ENCODE assay signal across 1 cellular context in genomic region chr14:69848156-69848555, GRCh38.
TF ChIP-seq lines count a peak whose summit lies in the region.

No MANE protein-coding gene starts in this region.

TF ChIP-seq in HepG2, 621 proteins besides CTCF, POLR2A, EP300 and RAD21 (continues in another document):
- TF ChIP-seq CEBPG (CRISPR knock-in tag; IDR thresholded peaks at IDR 0.05) (0 out of 2 replicates have a peak, but pooled peaks have one; percentile 6), SAP130 (CRISPR knock-in tag; IDR thresholded peaks at IDR 0.05; ENCODE audit: low read depth) (peak; percentile 30; the same call in 1 of the 2 replicates), ZNF644 (CRISPR knock-in tag; IDR thresholded peaks at IDR 0.05; ENCODE audit: low read depth) (peak; percentile 63), NCOR1 (IDR thresholded peaks at IDR 0.05; ENCODE audit: borderline replicate concordance, low read length) (no peak), ZNF616 (CRISPR knock-in tag; IDR thresholded peaks at IDR 0.05; ENCODE audit: low read depth) (no peak), TCF7 (IDR thresholded peaks at IDR 0.05; ENCODE audit: low read depth) (peak; percentile 51; the same call in 1 of the 2 replicates), HNF4G (IDR thresholded peaks at IDR 0.05; ENCODE audit: borderline replicate concordance, low read depth, low read length) (peak; percentile 31; the same call in 1 of the 2 replicates), HNF4G (CRISPR knock-in tag; IDR thresholded peaks at IDR 0.05; ENCODE audit: borderline replicate concordance, low read depth) (no peak), ZNF546 (CRISPR knock-in tag; conservative IDR thresholded peaks at IDR 0.05) (no peak), ZNF207 (IDR thresholded peaks at IDR 0.05; ENCODE audit: borderline replicate concordance) (no peak), FOXP1 (IDR thresholded peaks at IDR 0.05) (no peak), FOXP1 (CRISPR knock-in tag; IDR thresholded peaks at IDR 0.05) (0 out of 2 replicates have a peak, but pooled peaks have one; percentile 11), HDAC1 (CRISPR knock-in tag; IDR thresholded peaks at IDR 0.05) (0 out of 2 replicates have a peak, but pooled peaks have one; percentile 20), NR2F1 (CRISPR knock-in tag; IDR thresholded peaks at IDR 0.05) (0 out of 4 replicates have a peak, but pooled peaks of 1 of the 2 experiments have one; percentile 22), YEATS4 (CRISPR knock-in tag; IDR thresholded peaks at IDR 0.05; ENCODE audit: borderline replicate concordance) (peak; percentile 13; the same call in 1 of the 2 replicates), RXRB (CRISPR knock-in tag; IDR thresholded peaks at IDR 0.05; ENCODE audit: borderline replicate concordance) (peak; percentile 76; the same call in 1 of the 2 replicates), RARA (CRISPR knock-in tag; IDR thresholded peaks at IDR 0.05) (peak; percentile 62), ZNF605 (CRISPR knock-in tag; IDR thresholded peaks at IDR 0.05) (0 out of 2 replicates have a peak, but pooled peaks have one; percentile 16), RBM22 (optimal IDR thresholded peaks at IDR 0.05; ENCODE audit: low read length) (no peak), HDAC2 (CRISPR knock-in tag; IDR thresholded peaks at IDR 0.05) (0 out of 2 replicates have a peak, but pooled peaks have one; percentile 32), ZNF251 (CRISPR knock-in tag; IDR thresholded peaks at IDR 0.05) (no peak), HCFC1 (IDR thresholded peaks at IDR 0.05; ENCODE audit: low read depth, low read length) (no peak), KLF12 (CRISPR knock-in tag; IDR thresholded peaks at IDR 0.05; ENCODE audit: borderline replicate concordance) (no peak), SPEN (CRISPR knock-in tag; IDR thresholded peaks at IDR 0.05; ENCODE audit: low read depth) (peak; percentile 43; the same call in 1 of the 2 replicates), HOXA3 (CRISPR knock-in tag; IDR thresholded peaks at IDR 0.05) (peak; percentile 82), ZMYM4 (CRISPR knock-in tag; IDR thresholded peaks at IDR 0.05) (peak; percentile 13; the same call in 1 of the 2 replicates), GFI1 (CRISPR knock-in tag; IDR thresholded peaks at IDR 0.05; ENCODE audit: borderline replicate concordance) (peak; percentile 96), THRA (CRISPR knock-in tag; IDR thresholded peaks at IDR 0.05; ENCODE audit: borderline replicate concordance) (peak; percentile 59; the same call in 1 of the 2 replicates), SOX5 (CRISPR knock-in tag; IDR thresholded peaks at IDR 0.05; ENCODE audit: borderline replicate concordance) (peak; percentile 56; the same call in 1 of the 2 replicates), ZHX1 (CRISPR knock-in tag; IDR thresholded peaks at IDR 0.05; ENCODE audit: low read depth) (0 out of 2 replicates have a peak, but pooled peaks have one; percentile 49), ZFX (CRISPR knock-in tag; IDR thresholded peaks at IDR 0.05; ENCODE audit: low read depth) (no peak), CREM (IDR thresholded peaks at IDR 0.05) (0 out of 2 replicates have a peak, but pooled peaks have one; percentile 22), CREM (CRISPR knock-in tag; IDR thresholded peaks at IDR 0.05) (no peak), MED1 (CRISPR knock-in tag; IDR thresholded peaks at IDR 0.05) (peak; percentile 26; the same call in 1 of the 2 replicates), STAT6 (CRISPR knock-in tag; IDR thresholded peaks at IDR 0.05; ENCODE audit: borderline replicate concordance) (no peak), NCOA2 (CRISPR knock-in tag; IDR thresholded peaks at IDR 0.05) (no peak), RCOR2 (CRISPR knock-in tag; IDR thresholded peaks at IDR 0.05) (peak; percentile 15; the same call in 1 of the 2 replicates), ZKSCAN1 (IDR thresholded peaks at IDR 0.05; ENCODE audit: low read length) (no peak), BCL6 (CRISPR knock-in tag; IDR thresholded peaks at IDR 0.05) (peak; percentile 51; the same call in 1 of the 2 replicates), HNF4A (CRISPR knock-in tag; IDR thresholded peaks at IDR 0.05) (peak; percentile 62), FOXA3 (CRISPR knock-in tag; IDR thresholded peaks at IDR 0.05) (0 out of 2 replicates have a peak, but pooled peaks have one; percentile 8), HNRNPLL (IDR thresholded peaks at IDR 0.05; ENCODE audit: low read depth, low read length, poor library complexity, severe bottlenecking) (no peak), HMG20B (CRISPR knock-in tag; conservative IDR thresholded peaks at IDR 0.05) (peak; percentile 70), ZNF7 (CRISPR knock-in tag; IDR thresholded peaks at IDR 0.05) (no peak), ZNF629 (CRISPR knock-in tag; conservative IDR thresholded peaks at IDR 0.05) (peak; percentile 74), TFDP2 (CRISPR knock-in tag; IDR thresholded peaks at IDR 0.05) (0 out of 2 replicates have a peak, but pooled peaks have one; percentile 27), SOX13 (IDR thresholded peaks at IDR 0.05) (no peak), SOX13 (CRISPR knock-in tag; conservative IDR thresholded peaks at IDR 0.05 in 1 of 2, IDR thresholded peaks at IDR 0.05 in 1 of 2) (peak in 1 of 2 experiments; percentile 56; a peak in 2 of 4 replicates), HMG20A (CRISPR knock-in tag; IDR thresholded peaks at IDR 0.05; ENCODE audit: borderline replicate concordance) (peak; percentile 54; the same call in 1 of the 2 replicates), ZBTB21 (CRISPR knock-in tag; IDR thresholded peaks at IDR 0.05) (peak; percentile 78), TARDBP (CRISPR knock-in tag; IDR thresholded peaks at IDR 0.05) (0 out of 2 replicates have a peak, but pooled peaks have one; percentile 19), TBP (CRISPR knock-in tag; IDR thresholded peaks at IDR 0.05) (no peak), NR2F6 (IDR thresholded peaks at IDR 0.05) (peak; percentile 58; the same call in 1 of the 2 replicates), NR2F6 (CRISPR knock-in tag; IDR thresholded peaks at IDR 0.05) (peak; percentile 73), FOXP4 (CRISPR knock-in tag; IDR thresholded peaks at IDR 0.05) (0 out of 2 replicates have a peak, but pooled peaks have one; percentile 25), ZNF891 (CRISPR knock-in tag; IDR thresholded peaks at IDR 0.05) (no peak), PAXIP1 (CRISPR knock-in tag; conservative IDR thresholded peaks at IDR 0.05) (peak; percentile 49; the same call in 1 of the 2 replicates), CENPBD1 (CRISPR knock-in tag; IDR thresholded peaks at IDR 0.05; ENCODE audit: borderline replicate concordance, low read depth) (no peak), YY1 (IDR thresholded peaks at IDR 0.05; ENCODE audit: insufficient read depth, insufficient replicate concordance, low read depth, low read length) (peak; percentile 27)
